2 cellular contexts compared by ENCODE assay signal in genomic region chr14:100855256-100855930, GRCh38.
A peak's percentile ranks its signal among the peaks of the same experiment; 100 is the strongest.
TF ChIP-seq lines count a peak whose summit lies in the region.

No MANE protein-coding gene starts in this region.

TF ChIP-seq in HCT116, 20 proteins besides CTCF, POLR2A, EP300 and RAD21:
- TF ChIP-seq CBX3 (IDR thresholded peaks at IDR 0.05; ENCODE audit: low read depth) (no peak), ZBTB33 (IDR thresholded peaks at IDR 0.05; ENCODE audit: extremely low read depth, insufficient replicate concordance, low read length) (no peak), JUND (IDR thresholded peaks at IDR 0.05) (no peak), SRF (IDR thresholded peaks at IDR 0.05; ENCODE audit: low read depth) (no peak), YY1 (IDR thresholded peaks at IDR 0.05; ENCODE audit: extremely low read depth, insufficient replicate concordance, low read depth, low read length) (no peak), ATF3 (IDR thresholded peaks at IDR 0.05) (no peak), CEBPB (IDR thresholded peaks at IDR 0.05; ENCODE audit: low read depth) (no peak), ZNF274 (IDR thresholded peaks at IDR 0.05; ENCODE audit: low read depth, low read length) (no peak), FOSL1 (IDR thresholded peaks at IDR 0.05; ENCODE audit: low read depth) (no peak), MAX (IDR thresholded peaks at IDR 0.05) (no peak), POLR2AphosphoS5 (IDR thresholded peaks at IDR 0.05; ENCODE audit: low read depth, low read length) (no peak), ZFX (IDR thresholded peaks at IDR 0.05) (no peak), SP1 (IDR thresholded peaks at IDR 0.05; ENCODE audit: low read depth) (no peak)

TF ChIP-seq in K562, 482 proteins besides CTCF, POLR2A, EP300 and RAD21:
- TF ChIP-seq ZNF696 (CRISPR knock-in tag; conservative IDR thresholded peaks at IDR 0.05) (no peak), ZNF24 (IDR thresholded peaks at IDR 0.05) (peak; percentile 98)
